18 cellular contexts compared by ENCODE assay signal in the genomic region with DNA sequence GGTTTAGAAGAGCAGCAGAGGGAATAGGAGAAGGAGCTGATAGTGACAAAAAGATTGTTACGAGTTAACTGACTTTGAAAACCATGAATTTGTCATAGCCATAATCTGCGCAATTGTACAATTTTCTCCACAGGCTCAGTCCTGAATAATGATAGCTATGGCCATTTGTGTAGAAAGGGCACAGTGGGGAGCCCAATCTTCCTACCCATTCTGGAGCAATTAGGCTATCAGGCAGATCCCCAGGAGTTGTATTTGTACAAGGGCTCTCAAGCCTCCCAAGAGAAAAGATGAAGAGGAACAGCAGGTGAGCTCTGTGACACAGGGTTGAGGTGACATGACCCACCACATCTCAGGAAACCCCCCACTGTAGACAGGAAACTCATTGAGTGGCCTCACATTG.
"Had no signal": no experiment of that assay in that cellular context is flagged by ENCODE, and none has a peak within 500 bp of the region (broad histone marks: within the 10 kb centered on the region; RNA-seq: fewer than 3 reads in every experiment).

No MANE protein-coding gene starts in this region.

- H3K4me3 Mint-ChIP-seq: activated B cell treated with CpG ODN at 0.5 μM for 24 hours had no signal

- H3K36me3 Mint-ChIP-seq: naive B cell had no signal

- H3K9me3 Mint-ChIP-seq: activated B cell treated with CpG ODN at 0.5 μM for 24 hours, naive B cell had no signal

- H3K27me3 ChIP-seq: brain microvascular endothelial cell, esophagus muscularis mucosa, left lung, ovary, sigmoid colon, spleen, stomach, upper lobe of right lung had no signal

- H3K27ac Mint-ChIP-seq: activated B cell treated with CpG ODN at 0.5 μM for 24 hours, naive B cell had no signal

- H3K4me3 ChIP-seq: esophagus muscularis mucosa, left lung, ovary, sigmoid colon, spleen, stomach, thoracic aorta, upper lobe of right lung had no signal

- ATAC-seq: left lung, upper lobe of right lung had no signal

- H3K4me1 Mint-ChIP-seq: activated B cell treated with CpG ODN at 0.5 μM for 24 hours, naive B cell had no signal

- H3K9me3 ChIP-seq: esophagus muscularis mucosa, left lung, ovary, sigmoid colon, spleen, stomach, thoracic aorta, upper lobe of right lung had no signal

- H3K27me3 Mint-ChIP-seq: activated B cell treated with CpG ODN at 0.5 μM for 24 hours, naive B cell had no signal

- H3K27ac ChIP-seq: brain microvascular endothelial cell, esophagus muscularis mucosa, left lung, ovary, sigmoid colon, spleen, stomach, thoracic aorta, upper lobe of right lung had no signal

- H3K4me1 ChIP-seq: left lung, spleen, upper lobe of right lung had no signal

- DNase-seq: activated B cell treated with CpG ODN at 0.5 μM for 24 hours; activated CD4-positive, alpha-beta T cell treated with anti-CD3 and anti-CD28 coated beads, Interleukin-2, amount 50 U/mL, for 1 hour; activated CD8-positive, alpha-beta memory T cell treated with anti-CD3 and anti-CD28 coated beads for 24 hours; activated naive CD4-positive, alpha-beta T cell; anterior cingulate cortex; brain microvascular endothelial cell; cortex of kidney; effector CD4-positive, alpha-beta T cell; hippocampal formation; naive B cell; ovary; sigmoid colon; spleen; stomach; upper lobe of right lung had no signal

- H3K36me3 ChIP-seq: brain microvascular endothelial cell, esophagus muscularis mucosa, left lung, ovary, sigmoid colon, spleen, stomach, thoracic aorta, upper lobe of right lung had no signal
